18 cellular contexts compared by ENCODE assay signal in genomic region chr4:8118035-8118434, GRCh38.
"Had no signal": no experiment of that assay in that cellular context is flagged by ENCODE, and none has a peak within 500 bp of the region (broad histone marks: within the 10 kb centered on the region; RNA-seq: fewer than 3 reads in every experiment).

No MANE protein-coding gene starts in this region.

- H3K27ac Mint-ChIP-seq: activated CD8-positive, alpha-beta T cell treated with anti-CD3 and anti-CD28 coated beads, Interleukin-2, amount 10 ng/mL, durations not matched to agents 7 days and 5 days; activated naive CD4-positive, alpha-beta T cell treated with anti-CD3 and anti-CD28 coated beads, Interleukin-2, amount 10 ng/mL, durations not matched to agents 7 days and 5 days; activated naive CD8-positive, alpha-beta T cell treated with anti-CD3 and anti-CD28 coated beads, Interleukin-2, amount 50 U/mL, for 24 hours; activated T-cell treated with anti-CD3 and anti-CD28 coated beads, Interleukin-2, amount 50 U/mL, for 24 hours; activated T-helper 2 cell treated with anti-CD3 and anti-CD28 coated beads, Interferon-gamma antibody, Interleukin-2, Interleukin-4, amounts not matched to agents 10 μg/mL and 5 μg/mL and 100 μg/mL, durations not matched to agents 14 hours and 24 hours and 36 hours; memory B cell; stimulated activated naive CD8-positive, alpha-beta T cell treated with anti-CD3 and anti-CD28 coated beads, Interleukin-15, Interleukin-2, amounts not matched to agents 100 ng/mL and 50 ng/mL, for 24 hours; type B pancreatic cell; WTC11 had no signal

- H3K27me3 Mint-ChIP-seq: activated T-cell treated with anti-CD3 and anti-CD28 coated beads, Interleukin-2, amount 50 U/mL, for 24 hours; stimulated activated naive CD8-positive, alpha-beta T cell treated with anti-CD3 and anti-CD28 coated beads, Interleukin-15, Interleukin-2, amounts not matched to agents 100 ng/mL and 50 ng/mL, for 24 hours had no signal

- H3K79me2 ChIP-seq: parathyroid adenoma had no signal

- H3K9ac ChIP-seq: parathyroid adenoma had no signal

- H2AFZ ChIP-seq: parathyroid adenoma had no signal

- H3K4me3 ChIP-seq: mucosa of descending colon, suprapubic skin had no signal

- H3K36me3 ChIP-seq: neutrophil, suprapubic skin had no signal

- H3K4me1 ChIP-seq: parathyroid adenoma had no signal

- H3K9me3 ChIP-seq: mucosa of descending colon, neutrophil, suprapubic skin had no signal

- H3K27ac ChIP-seq: neutrophil, parathyroid adenoma, suprapubic skin had no signal

- DNase-seq: cortex of kidney, foreskin melanocyte, head of caudate nucleus had no signal

- H3K4me3 Mint-ChIP-seq: activated CD8-positive, alpha-beta T cell treated with anti-CD3 and anti-CD28 coated beads, Interleukin-2, amount 10 ng/mL, durations not matched to agents 7 days and 5 days; activated naive CD4-positive, alpha-beta T cell treated with anti-CD3 and anti-CD28 coated beads, Interleukin-2, amount 10 ng/mL, durations not matched to agents 7 days and 5 days; activated naive CD8-positive, alpha-beta T cell treated with anti-CD3 and anti-CD28 coated beads, Interleukin-2, amount 50 U/mL, for 24 hours; activated T-cell treated with anti-CD3 and anti-CD28 coated beads, Interleukin-2, amount 50 U/mL, for 24 hours; brain; memory B cell; stimulated activated naive CD8-positive, alpha-beta T cell treated with anti-CD3 and anti-CD28 coated beads, Interleukin-15, Interleukin-2, amounts not matched to agents 100 ng/mL and 50 ng/mL, for 24 hours; type B pancreatic cell; WTC11 had no signal

- H3K36me3 Mint-ChIP-seq: activated naive CD4-positive, alpha-beta T cell treated with anti-CD3 and anti-CD28 coated beads, Interleukin-2, amount 10 ng/mL, durations not matched to agents 7 days and 5 days; brain; memory B cell; naive B cell; type B pancreatic cell; WTC11 had no signal

- H3K9me3 Mint-ChIP-seq: activated naive CD4-positive, alpha-beta T cell treated with anti-CD3 and anti-CD28 coated beads, Interleukin-2, amount 10 ng/mL, durations not matched to agents 7 days and 5 days; activated naive CD8-positive, alpha-beta T cell treated with anti-CD3 and anti-CD28 coated beads, Interleukin-2, amount 50 U/mL, for 24 hours; activated T-cell treated with anti-CD3 and anti-CD28 coated beads, Interleukin-2, amount 50 U/mL, for 24 hours; activated T-helper 2 cell treated with anti-CD3 and anti-CD28 coated beads, Interferon-gamma antibody, Interleukin-2, Interleukin-4, amounts not matched to agents 10 μg/mL and 5 μg/mL and 100 μg/mL, durations not matched to agents 14 hours and 24 hours and 36 hours; stimulated activated naive CD8-positive, alpha-beta T cell treated with anti-CD3 and anti-CD28 coated beads, Interleukin-15, Interleukin-2, amounts not matched to agents 100 ng/mL and 50 ng/mL, for 24 hours; type B pancreatic cell had no signal
